ENCODE assay signal across 17 cellular contexts in the genomic region with DNA sequence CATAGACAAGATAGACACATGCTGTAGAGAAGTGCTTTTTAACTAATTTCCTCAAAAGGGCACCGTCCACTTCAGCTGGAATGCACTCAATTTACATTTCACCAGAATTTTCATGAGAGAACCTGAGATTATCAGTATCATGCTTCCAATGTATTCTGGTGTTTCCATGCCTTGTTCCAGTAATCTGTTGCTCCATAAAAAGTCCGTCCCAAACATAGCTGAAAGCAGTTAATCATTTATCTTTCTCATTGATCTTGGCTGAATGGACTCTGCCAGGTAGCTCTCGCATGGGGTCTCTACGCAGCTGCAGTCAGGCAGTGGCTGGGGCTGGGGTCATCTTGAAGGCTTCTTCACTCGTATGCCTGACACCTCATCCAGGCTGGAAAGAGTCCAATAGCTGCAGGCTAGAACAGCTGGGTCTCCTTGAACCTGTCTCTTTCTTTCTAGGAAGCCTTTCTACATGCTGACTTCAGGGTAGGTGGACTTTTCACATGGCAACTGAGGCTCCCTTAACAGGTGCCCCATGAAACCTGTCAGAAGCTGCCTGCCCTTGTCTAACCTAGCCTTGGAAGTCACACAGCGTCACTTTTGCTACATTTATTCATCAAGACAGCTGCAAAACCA. TPM values are rescaled to one million over a fixed set of nuclear protein-coding genes. Genes with fewer than 3 reads are reported as not detected.
DNase-seq lines count a peak whose midpoint lies in the region; ATAC-seq, FAIRE-seq and TF ChIP-seq lines count a peak whose summit lies in the region.
"Had no signal": no experiment of that assay in that cellular context is flagged by ENCODE, and none has a peak within 500 bp of the region (broad histone marks: within the 10 kb centered on the region; RNA-seq: fewer than 3 reads in every experiment).

No MANE protein-coding gene starts in this region.

- no peak overlapping the region for H3K4me2 ChIP-seq in GM23338

- no peak overlapping the region for H3K4me3 ChIP-seq in GM23338
- no peak overlapping the region for H3K4me3 ChIP-seq in body of pancreas
- no peak overlapping the region for H3K4me3 ChIP-seq in pancreas
- H3K4me3 ChIP-seq in dorsolateral prefrontal cortex = no peak overlapping the region
- H3K4me3 ChIP-seq: GM23248, K562 had no signal

- H3K27ac ChIP-seq in GM23338 (ENCODE audit: low read depth) (no peak overlapping the region), body of pancreas (no peak overlapping the region), pancreas (no peak overlapping the region), dorsolateral prefrontal cortex (no peak overlapping the region)
- H3K27ac ChIP-seq: 22Rv1, GM23248 had no signal

- no peaks in the 10 kb centered on the region for H3F3A ChIP-seq in GM23338 (replicated peaks; ENCODE audit: low read depth)

- no peak overlapping the region for H3K4me3 Mint-ChIP-seq in GM23338
- H3K4me3 Mint-ChIP-seq: CD14-positive monocyte; CD8-positive, alpha-beta T cell; H9 had no signal

- no peaks in the 10 kb centered on the region for H3K27me3 Mint-ChIP-seq in GM23338 (ENCODE audit: insufficient read depth, low read depth, poor library complexity)

- FAIRE-seq in pancreas (lab: Jason Lieb, UNC) = no peak
- FAIRE-seq in HTR-8/SVneo (lab: Jason Lieb, UNC) = no peak
- FAIRE-seq: K562 had no signal

- ATAC-seq in GM23338 (no peak), body of pancreas (peak; percentile 27), left lobe of liver (peak; percentile 92), pancreas (peak in 3 of 4 donors; percentile 29 to 59 (median 57))
- ATAC-seq: CD8-positive, alpha-beta T cell; K562 had no signal

- peak overlapping the region; percentile 18; the same call in 1 of the 2 replicates for H2AFZ ChIP-seq in GM23338

- peaks cover 18% of the 10 kb centered on the region; the same call in 2 of the 3 replicates for H3K4me1 Mint-ChIP-seq in GM23338
- H3K4me1 Mint-ChIP-seq: CD14-positive monocyte had no signal

- H3K36me3 ChIP-seq in GM23338 (ENCODE audit: insufficient read depth) (no peaks in the 10 kb centered on the region), body of pancreas (replicated peaks in 1 of 2; ENCODE audit: insufficient read depth in 1 of 2, low read depth in 2 of 2) (no peaks in the 10 kb centered on the region), pancreas (no peaks in the 10 kb centered on the region)

- no peaks in the 10 kb centered on the region for H3K36me3 Mint-ChIP-seq in GM23338 (ENCODE audit: low read depth)
- H3K36me3 Mint-ChIP-seq: CD14-positive monocyte; CD8-positive, alpha-beta T cell had no signal

- intact Hi-C loops in body of pancreas (cut with DNase I) (no loop called here), pancreas (cut with DNase I) (no loop called here), dorsolateral prefrontal cortex (cut with DNase I) (no loop called here)

- no peaks in the 10 kb centered on the region for H4K20me1 ChIP-seq in GM23338 (replicated peaks; ENCODE audit: insufficient read depth)

- H3K4me1 ChIP-seq in GM23338 (ENCODE audit: insufficient read depth) = peaks cover 15% of the 10 kb centered on the region; the same call in 1 of the 2 replicates
- peaks cover 11% of the 10 kb centered on the region for H3K4me1 ChIP-seq in body of pancreas
- H3K4me1 ChIP-seq in pancreas = peaks cover 0 to 14% (median 9%) of the 10 kb centered on the region in 3 donors
- H3K4me1 ChIP-seq: Caco-2 had no signal

- no peak for DNase-seq in GM23338 (ENCODE audit: low spot score)
- peak in 1 of 4 donors; percentile 18 for DNase-seq in body of pancreas
- no peak for DNase-seq in left lobe of liver (ENCODE audit: low spot score)
- no peak for DNase-seq in pancreas
- DNase-seq in putamen (ENCODE audit: low spot score) = no peak
- no peak for DNase-seq in NOMO-1 treated with DMSO at 0.1 percent for 48 hours (lab: John Stamatoyannopoulos, UW; ENCODE audit: unreplicated experiment)
- DNase-seq in dorsolateral prefrontal cortex = no peak
- DNase-seq in HTR-8/SVneo (ENCODE audit: insufficient read length, low spot score) = no peak
- DNase-seq: Caco-2; CD8-positive, alpha-beta T cell; DND-41; GDM1; GM23248; H9 had no signal

- no peaks in the 10 kb centered on the region for H3K9me2 ChIP-seq in GM23338 (ENCODE audit: insufficient read depth)

- no peak overlapping the region for H3K27ac Mint-ChIP-seq in GM23338
- H3K27ac Mint-ChIP-seq: CD14-positive monocyte; CD8-positive, alpha-beta T cell had no signal

- H3K9me3 Mint-ChIP-seq in GM23338 = no peaks in the 10 kb centered on the region
- H3K9me3 Mint-ChIP-seq: CD14-positive monocyte; CD8-positive, alpha-beta T cell; H9 had no signal

- TF ChIP-seq CTCF in GM23338 (conservative IDR thresholded peaks at IDR 0.05; ENCODE audit: low read depth in 2 of 2) (no peak), body of pancreas (IDR thresholded peaks at IDR 0.05) (no peak), pancreas (IDR thresholded peaks at IDR 0.05) (no peak), dorsolateral prefrontal cortex (IDR thresholded peaks at IDR 0.05 in 54 of 56, conservative IDR thresholded peaks at IDR 0.05 in 2 of 56; ENCODE audit: low read depth in 1 of 56, partially characterized antibody in 56 of 56) (no peak)

- no peaks in the 10 kb centered on the region for H3K79me2 ChIP-seq in GM23338 (replicated peaks; ENCODE audit: insufficient read depth)

- H3K9me3 ChIP-seq in body of pancreas (no peaks in the 10 kb centered on the region), pancreas (no peaks in the 10 kb centered on the region)
- H3K9me3 ChIP-seq: Caco-2 had no signal

- no peaks in the 10 kb centered on the region for H3K27me3 ChIP-seq in GM23338 (ENCODE audit: insufficient read depth)
- H3K27me3 ChIP-seq in body of pancreas = no peaks in the 10 kb centered on the region
- no peaks in the 10 kb centered on the region for H3K27me3 ChIP-seq in pancreas
- peaks cover 0 to 13% (median 0%) of the 10 kb centered on the region in 45 donors for H3K27me3 ChIP-seq in dorsolateral prefrontal cortex

- TF ChIP-seq POLR2A in body of pancreas (IDR thresholded peaks at IDR 0.05) = no peak

- 20% methylated on average over 5 to 6 of the region's 6 CpGs for WGBS in body of pancreas, 2 donors
- 16 to 19% methylated on average over 6 of the region's 6 CpGs for WGBS in pancreas, 2 donors

TF ChIP-seq in GM23338, 12 proteins besides CTCF, POLR2A, EP300 and RAD21 (continues in another document):
- TF ChIP-seq ZNF114 (CRISPR knock-in tag; IDR thresholded peaks at IDR 0.05) (no peak), REST (IDR thresholded peaks at IDR 0.05; ENCODE audit: unreplicated experiment) (no peak), JUNB (IDR thresholded peaks at IDR 0.05; ENCODE audit: unreplicated experiment) (no peak), CREB1 (CRISPR knock-in tag; IDR thresholded peaks at IDR 0.05; ENCODE audit: low read depth) (no peak), STAT1 (IDR thresholded peaks at IDR 0.05; ENCODE audit: unreplicated experiment) (no peak), NANOG (IDR thresholded peaks at IDR 0.05; ENCODE audit: borderline replicate concordance) (no peak), EZH2phosphoT487 (IDR thresholded peaks at IDR 0.05; ENCODE audit: unreplicated experiment) (no peak), POLR2AphosphoS5 (IDR thresholded peaks at IDR 0.05; ENCODE audit: low read depth) (no peak), ZNF331 (CRISPR knock-in tag; IDR thresholded peaks at IDR 0.05; ENCODE audit: low read depth) (no peak), ETS1 (IDR thresholded peaks at IDR 0.05) (no peak)

RNA-seq across cellular contexts. Expression of gene COL12A1, which starts 18.6 kb away (rescaled TPM):
- total RNA-seq in GM23338 (2014; rRNA removed; shearing (Covaris generic)) = 4.0 and 6.3 TPM in 2 replicates
- polyA plus RNA-seq in GM23338 (2016; fragmentation: Nextera tagmentation; extraction: Ambion mirVana) (0.39 and 1.2 TPM in 2 replicates), pancreas (1 to 10 TPM; 1.2 to 2.0 TPM)
- total RNA-seq in body of pancreas (10 to 100 TPM; 34.0 to 35.3 TPM), left lobe of liver (1.6 TPM), pancreas (10 to 100 TPM in 2 of 6 donors, 1 to 10 TPM in 4; 2.8 to 19.3 (median 5.2) TPM), dorsolateral prefrontal cortex (10 to 100 TPM in 104 of 120 experiments, 1 to 10 TPM in 16; 5.0 to 28.6 (median 14.1) TPM)
- total RNA-seq: CD8-positive, alpha-beta T cell had no signal
- polyA plus RNA-seq: CD14-positive monocyte, K562 had no signal

RNA-seq across cellular contexts. Expression of gene COX7A2, which starts 19.2 kb away (rescaled TPM):
- 93.7 and 109 TPM in 2 replicates for total RNA-seq in GM23338 (2014; rRNA removed; shearing (Covaris generic))
- polyA plus RNA-seq in GM23338 (2016; fragmentation: Nextera tagmentation; extraction: Ambion mirVana) (963 and 996 TPM in 2 replicates), pancreas (100 to 1,000 TPM; 188 to 214 TPM)
- total RNA-seq in body of pancreas (100 to 1,000 TPM in 1 of 2 donors, 10 to 100 TPM in 1; 50.1 to 139 TPM), left lobe of liver (183 TPM), pancreas (100 to 1,000 TPM in 4 of 6 donors, 10 to 100 TPM in 2; 76.5 to 147 (median 125) TPM), dorsolateral prefrontal cortex (100 to 1,000 TPM; 186 to 540 (median 369) TPM)
